ENCODE assay signal across 31 cellular contexts in genomic region chr1:61756773-61757172, GRCh38.
"Had no signal": no experiment of that assay in that cellular context is flagged by ENCODE, and none has a peak within 500 bp of the region (broad histone marks: within the 10 kb centered on the region; RNA-seq: fewer than 3 reads in every experiment).

No MANE protein-coding gene starts in this region.

- H3K36me3 ChIP-seq: brain microvascular endothelial cell, gastrocnemius medialis, WERI-Rb-1 had no signal

- DNase-seq: activated CD4-positive, alpha-beta memory T cell treated with anti-CD3 and anti-CD28 coated beads for 36 hours; activated CD4-positive, alpha-beta T cell treated with anti-CD3 and anti-CD28 coated beads for 36 hours; activated CD4-positive, alpha-beta T cell treated with anti-CD3 and anti-CD28 coated beads, Interleukin-2, amount 10 ng/mL, durations not matched to agents 24 days and 14 days; activated CD4-positive, CD25-positive, alpha-beta regulatory T cell; activated CD4-positive, CD25-positive, alpha-beta regulatory T cell treated with anti-CD3 and anti-CD28 coated beads, Interleukin-2, amount 50 U/mL, for 72 hours; activated CD8-positive, alpha-beta memory T cell treated with anti-CD3 and anti-CD28 coated beads, Interleukin-2, amount 50 U/mL, for 48 hours; activated CD8-positive, alpha-beta T cell treated with anti-CD3 and anti-CD28 coated beads, Interleukin-2, amount 10 ng/mL, durations not matched to agents 7 days and 5 days; activated gamma-delta T cell; activated naive CD4-positive, alpha-beta T cell; activated naive CD4-positive, alpha-beta T cell treated with anti-CD3 and anti-CD28 coated beads, Interleukin-2, amount 10 ng/mL, durations not matched to agents 7 days and 5 days; activated naive CD8-positive, alpha-beta T cell treated with anti-CD3 and anti-CD28 coated beads, Interleukin-2, amount 10 ng/mL, durations not matched to agents 7 days and 5 days; activated T-cell treated with anti-CD3 and anti-CD28 coated beads for 4 hours; activated T-cell treated with anti-CD3 and anti-CD28 coated beads, Interleukin-2, amount 50 U/mL, for 24 hours; activated T-cell treated with anti-CD3 and anti-CD28 coated beads, Interleukin-2, amount 50 U/mL, for 72 hours; amniotic stem cell; anterior cingulate cortex; brain microvascular endothelial cell; cortex of kidney; dermis blood vessel endothelial cell; effector CD4-positive, alpha-beta T cell; effector memory CD8-positive, alpha-beta T cell; foreskin fibroblast; gastrocnemius medialis; glutamatergic neuron; T-helper 1 cell; T-helper 17 cell; T1000; WERI-Rb-1 had no signal

- ATAC-seq: activated CD4-positive, alpha-beta T cell treated with anti-CD3 and anti-CD28 coated beads for 36 hours; activated CD8-positive, alpha-beta T cell treated with anti-CD3 and anti-CD28 coated beads, Interleukin-2, amount 10 ng/mL, durations not matched to agents 7 days and 5 days; activated naive CD4-positive, alpha-beta T cell treated with anti-CD3 and anti-CD28 coated beads, Interleukin-2, amount 50 U/mL, for 72 hours; activated T-cell treated with anti-CD3 and anti-CD28 coated beads, Interleukin-2, amount 50 U/mL, for 72 hours; effector memory CD8-positive, alpha-beta T cell; gastrocnemius medialis; T-helper 17 cell had no signal

- H3K36me3 Mint-ChIP-seq: activated CD4-positive, alpha-beta memory T cell treated with anti-CD3 and anti-CD28 coated beads for 36 hours; activated naive CD4-positive, alpha-beta T cell treated with anti-CD3 and anti-CD28 coated beads, Interleukin-2, amount 10 ng/mL, durations not matched to agents 7 days and 5 days; activated naive CD4-positive, alpha-beta T cell treated with anti-CD3 and anti-CD28 coated beads, Interleukin-2, amount 50 U/mL, for 72 hours had no signal

- H3K4me3 Mint-ChIP-seq: activated CD4-positive, alpha-beta memory T cell treated with anti-CD3 and anti-CD28 coated beads for 36 hours; activated CD4-positive, alpha-beta T cell treated with anti-CD3 and anti-CD28 coated beads for 36 hours; activated CD4-positive, alpha-beta T cell treated with anti-CD3 and anti-CD28 coated beads, Interleukin-2, amount 10 ng/mL, durations not matched to agents 24 days and 14 days; activated CD8-positive, alpha-beta T cell treated with anti-CD3 and anti-CD28 coated beads, Interleukin-2, amount 10 ng/mL, durations not matched to agents 7 days and 5 days; activated naive CD4-positive, alpha-beta T cell treated with anti-CD3 and anti-CD28 coated beads, Interleukin-2, amount 10 ng/mL, durations not matched to agents 7 days and 5 days; activated naive CD8-positive, alpha-beta T cell treated with anti-CD3 and anti-CD28 coated beads, Interleukin-2, amount 10 ng/mL, durations not matched to agents 7 days and 5 days; activated T-cell treated with anti-CD3 and anti-CD28 coated beads, Interleukin-2, amount 50 U/mL, for 24 hours; activated T-cell treated with anti-CD3 and anti-CD28 coated beads, Interleukin-2, amount 50 U/mL, for 72 hours; central memory CD8-positive, alpha-beta T cell; effector memory CD8-positive, alpha-beta T cell; T-helper 17 cell; T-helper 2 cell treated with Interferon-gamma antibody and Interleukin-4, amounts not matched to agents 5 μg/mL and 100 μg/mL, for 36 hours had no signal

- H3K4me1 Mint-ChIP-seq: activated naive CD4-positive, alpha-beta T cell treated with anti-CD3 and anti-CD28 coated beads, Interleukin-2, amount 10 ng/mL, durations not matched to agents 7 days and 5 days had no signal

- H3K27ac ChIP-seq: brain microvascular endothelial cell, gastrocnemius medialis, WERI-Rb-1 had no signal

- H3K27ac Mint-ChIP-seq: activated CD4-positive, alpha-beta memory T cell treated with anti-CD3 and anti-CD28 coated beads for 36 hours; activated CD4-positive, alpha-beta T cell treated with anti-CD3 and anti-CD28 coated beads for 36 hours; activated CD4-positive, alpha-beta T cell treated with anti-CD3 and anti-CD28 coated beads, Interleukin-2, amount 10 ng/mL, durations not matched to agents 24 days and 14 days; activated CD8-positive, alpha-beta T cell treated with anti-CD3 and anti-CD28 coated beads, Interleukin-2, amount 10 ng/mL, durations not matched to agents 7 days and 5 days; activated naive CD4-positive, alpha-beta T cell treated with anti-CD3 and anti-CD28 coated beads, Interleukin-2, amount 10 ng/mL, durations not matched to agents 7 days and 5 days; activated naive CD4-positive, alpha-beta T cell treated with anti-CD3 and anti-CD28 coated beads, Interleukin-2, amount 50 U/mL, for 72 hours; activated naive CD8-positive, alpha-beta T cell treated with anti-CD3 and anti-CD28 coated beads, Interleukin-2, amount 10 ng/mL, durations not matched to agents 7 days and 5 days; activated T-cell treated with anti-CD3 and anti-CD28 coated beads, Interleukin-2, amount 50 U/mL, for 24 hours; activated T-cell treated with anti-CD3 and anti-CD28 coated beads, Interleukin-2, amount 50 U/mL, for 72 hours; effector memory CD8-positive, alpha-beta T cell; T-helper 17 cell; T-helper 2 cell treated with Interferon-gamma antibody and Interleukin-4, amounts not matched to agents 5 μg/mL and 100 μg/mL, for 36 hours had no signal

- H3K27me3 ChIP-seq: brain microvascular endothelial cell, gastrocnemius medialis had no signal

- H3K9me3 Mint-ChIP-seq: activated CD4-positive, alpha-beta memory T cell treated with anti-CD3 and anti-CD28 coated beads for 36 hours; activated CD4-positive, alpha-beta T cell treated with anti-CD3 and anti-CD28 coated beads, Interleukin-2, amount 10 ng/mL, durations not matched to agents 24 days and 14 days; activated naive CD4-positive, alpha-beta T cell treated with anti-CD3 and anti-CD28 coated beads, Interleukin-2, amount 10 ng/mL, durations not matched to agents 7 days and 5 days; activated naive CD4-positive, alpha-beta T cell treated with anti-CD3 and anti-CD28 coated beads, Interleukin-2, amount 50 U/mL, for 72 hours; activated naive CD8-positive, alpha-beta T cell treated with anti-CD3 and anti-CD28 coated beads, Interleukin-2, amount 10 ng/mL, durations not matched to agents 7 days and 5 days; activated T-cell treated with anti-CD3 and anti-CD28 coated beads, Interleukin-2, amount 50 U/mL, for 24 hours; activated T-cell treated with anti-CD3 and anti-CD28 coated beads, Interleukin-2, amount 50 U/mL, for 72 hours; central memory CD8-positive, alpha-beta T cell; effector memory CD8-positive, alpha-beta T cell; T-helper 2 cell treated with Interferon-gamma antibody and Interleukin-4, amounts not matched to agents 5 μg/mL and 100 μg/mL, for 36 hours had no signal

- H3K4me1 ChIP-seq: gastrocnemius medialis had no signal

- H3K4me3 ChIP-seq: gastrocnemius medialis had no signal

- H3K27me3 Mint-ChIP-seq: activated CD4-positive, alpha-beta memory T cell treated with anti-CD3 and anti-CD28 coated beads for 36 hours; activated CD4-positive, alpha-beta T cell treated with anti-CD3 and anti-CD28 coated beads for 36 hours; activated CD4-positive, alpha-beta T cell treated with anti-CD3 and anti-CD28 coated beads, Interleukin-2, amount 10 ng/mL, durations not matched to agents 24 days and 14 days; activated naive CD4-positive, alpha-beta T cell treated with anti-CD3 and anti-CD28 coated beads, Interleukin-2, amount 10 ng/mL, durations not matched to agents 7 days and 5 days; activated naive CD8-positive, alpha-beta T cell treated with anti-CD3 and anti-CD28 coated beads, Interleukin-2, amount 10 ng/mL, durations not matched to agents 7 days and 5 days; activated T-cell treated with anti-CD3 and anti-CD28 coated beads, Interleukin-2, amount 50 U/mL, for 24 hours; central memory CD8-positive, alpha-beta T cell; effector memory CD8-positive, alpha-beta T cell; T-helper 17 cell had no signal
